10 cellular contexts compared by ENCODE assay signal in the genomic region with DNA sequence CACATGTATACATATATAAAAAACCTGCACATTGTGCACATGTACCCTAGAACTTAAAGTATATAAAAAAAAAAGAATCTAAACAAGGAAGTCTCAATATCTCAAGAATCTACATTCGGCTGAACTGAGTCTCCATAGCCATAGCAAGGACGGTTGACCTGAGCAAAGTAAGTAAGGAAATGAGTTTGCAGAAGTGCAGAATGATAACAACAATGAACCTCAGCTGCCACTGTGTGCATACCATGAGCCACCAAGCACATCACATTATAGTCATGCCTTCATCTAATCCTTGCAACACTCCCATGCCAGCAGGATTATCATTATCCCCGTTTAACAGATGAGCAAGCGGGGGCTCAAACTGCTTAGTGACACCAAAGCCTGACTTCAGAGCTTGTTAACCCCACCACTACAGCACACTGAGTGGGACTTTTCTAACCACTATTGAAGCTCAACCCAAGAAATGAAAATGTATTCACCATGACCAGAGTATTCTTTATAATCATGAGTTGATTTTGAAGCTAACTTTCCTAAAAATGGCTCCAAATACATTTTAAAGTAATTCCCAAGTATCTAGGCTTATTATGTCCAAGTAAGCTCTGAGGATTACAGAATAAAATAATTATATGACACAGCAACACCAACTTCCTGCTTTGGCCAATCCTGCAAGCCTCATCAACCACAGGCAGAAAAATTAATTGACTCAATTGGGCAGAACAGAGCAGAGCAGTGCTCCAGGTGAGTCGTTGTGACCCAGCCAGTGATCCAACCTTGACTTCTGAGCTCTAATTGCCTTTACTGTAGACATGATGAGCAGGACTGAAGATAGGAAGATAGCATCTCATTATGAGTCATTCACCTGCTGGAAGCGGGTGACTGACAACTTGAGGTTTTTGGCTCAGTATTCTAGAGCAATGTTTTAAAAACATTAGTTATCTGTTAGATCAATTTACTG. TPM values are rescaled to one million over a fixed set of nuclear protein-coding genes. Genes with fewer than 3 reads are reported as not detected.
DNase-seq lines count a peak whose midpoint lies in the region; ATAC-seq and TF ChIP-seq lines count a peak whose summit lies in the region.
"Had no signal": no experiment of that assay in that cellular context is flagged by ENCODE, and none has a peak within 500 bp of the region (broad histone marks: within the 10 kb centered on the region; RNA-seq: fewer than 3 reads in every experiment).

No MANE protein-coding gene starts in this region.

- TF ChIP-seq CTCF in heart left ventricle (IDR thresholded peaks at IDR 0.05) = no peak

- no peaks in the 10 kb centered on the region for H3K27me3 ChIP-seq in skeletal muscle satellite cell (ENCODE audit: control insufficient read depth, insufficient read depth, low read length)
- no peaks in the 10 kb centered on the region for H3K27me3 ChIP-seq in heart left ventricle

- H3K27ac Mint-ChIP-seq in activated CD4-positive, alpha-beta T cell treated with anti-CD3 and anti-CD28 coated beads, Interleukin-2, amount 10 ng/mL, durations not matched to agents 7 days and 5 days = no peak overlapping the region
- H3K27ac Mint-ChIP-seq: activated CD4-positive, alpha-beta memory T cell treated with anti-CD3 and anti-CD28 coated beads for 36 hours had no signal

- CTCF ChIA-PET in activated CD4-positive, alpha-beta T cell treated with anti-CD3 and anti-CD28 coated beads, Interleukin-2, amount 10 ng/mL, durations not matched to agents 7 days and 5 days (lab: Charles Lee) = interaction anchor here (0.7 to 0.9 kb wide), 2 partner anchors 12 to 50 kb away, joined by 3 to 7 read pairs; no protein-coding TSS in a partner anchor

- H3K27me3 Mint-ChIP-seq in activated CD4-positive, alpha-beta T cell treated with anti-CD3 and anti-CD28 coated beads, Interleukin-2, amount 10 ng/mL, durations not matched to agents 7 days and 5 days = peaks cover 7% of the 10 kb centered on the region

- ATAC-seq in HG03039 (IDR thresholded peaks at IDR 0.05; ENCODE audit: unreplicated experiment) (peak; percentile 67), heart left ventricle (no peak)

- no peaks in the 10 kb centered on the region for H3K36me3 Mint-ChIP-seq in activated CD4-positive, alpha-beta T cell treated with anti-CD3 and anti-CD28 coated beads, Interleukin-2, amount 10 ng/mL, durations not matched to agents 7 days and 5 days (ENCODE audit: low read depth)
- H3K36me3 Mint-ChIP-seq: activated CD4-positive, alpha-beta memory T cell treated with anti-CD3 and anti-CD28 coated beads for 36 hours had no signal

- peaks cover 3% of the 10 kb centered on the region for H3K9me3 Mint-ChIP-seq in activated CD4-positive, alpha-beta T cell treated with anti-CD3 and anti-CD28 coated beads, Interleukin-2, amount 10 ng/mL, durations not matched to agents 7 days and 5 days
- H3K9me3 Mint-ChIP-seq: activated CD4-positive, alpha-beta memory T cell treated with anti-CD3 and anti-CD28 coated beads for 36 hours had no signal

- H3K9ac ChIP-seq in skeletal muscle satellite cell (ENCODE audit: low read depth, low read length) = no peak overlapping the region

- DNase-seq in activated CD4-positive, alpha-beta T cell treated with anti-CD3 and anti-CD28 coated beads, Interleukin-2, amount 10 ng/mL, durations not matched to agents 7 days and 5 days = peak; percentile 9
- no peak for DNase-seq in activated CD4-positive, alpha-beta T cell treated with anti-CD3 and anti-CD28 coated beads for 48 hours
- DNase-seq in OCI-M1 (lab: John Stamatoyannopoulos, UW) = peak; percentile 34
- no peak for DNase-seq in heart left ventricle
- no peak for DNase-seq in effector CD4-positive, alpha-beta T cell
- no peak for DNase-seq in DMS79 treated with DMSO at 0.1 percent for 48 hours (lab: John Stamatoyannopoulos, UW)
- DNase-seq: activated CD4-positive, alpha-beta memory T cell treated with anti-CD3 and anti-CD28 coated beads for 36 hours; NCI-H510A treated with DMSO at 0.1 percent for 48 hours had no signal

- H3K4me3 Mint-ChIP-seq in activated CD4-positive, alpha-beta T cell treated with anti-CD3 and anti-CD28 coated beads, Interleukin-2, amount 10 ng/mL, durations not matched to agents 7 days and 5 days = no peak overlapping the region
- H3K4me3 Mint-ChIP-seq: activated CD4-positive, alpha-beta memory T cell treated with anti-CD3 and anti-CD28 coated beads for 36 hours had no signal

- H3K27ac ChIP-seq in heart left ventricle = no peak overlapping the region

- H3K4me3 ChIP-seq in skeletal muscle satellite cell (ENCODE audit: low read length) = no peak overlapping the region
- H3K4me3 ChIP-seq in heart left ventricle = no peak overlapping the region

- peaks cover 41% of the 10 kb centered on the region for H3K4me1 ChIP-seq in skeletal muscle satellite cell (ENCODE audit: control insufficient read depth, insufficient read depth, low read length)
- no peaks in the 10 kb centered on the region for H3K4me1 ChIP-seq in heart left ventricle

- TF ChIP-seq POLR2A in heart left ventricle (IDR thresholded peaks at IDR 0.05) = no peak

- H3K36me3 ChIP-seq in skeletal muscle satellite cell (ENCODE audit: insufficient read depth, low read length) (no peaks in the 10 kb centered on the region), heart left ventricle (no peaks in the 10 kb centered on the region)

- intact Hi-C loops in heart left ventricle (cut with DNase I) = no loop called here

- 77 to 85% (median 80%) methylated on average over 6 of the region's 6 CpGs for WGBS in heart left ventricle, 4 donors

- POLR2A ChIA-PET in activated CD4-positive, alpha-beta T cell treated with anti-CD3 and anti-CD28 coated beads, Interleukin-2, amount 10 ng/mL, durations not matched to agents 7 days and 5 days (lab: Charles Lee) = no interaction called here

- H3K4me2 ChIP-seq in skeletal muscle satellite cell (ENCODE audit: low read length) = peak overlapping the region; percentile 43

- H3K9me3 ChIP-seq in skeletal muscle satellite cell (replicated peaks; ENCODE audit: low read length) (no peaks in the 10 kb centered on the region), heart left ventricle (no peaks in the 10 kb centered on the region)

- peaks cover 10% of the 10 kb centered on the region for H3K4me1 Mint-ChIP-seq in activated CD4-positive, alpha-beta T cell treated with anti-CD3 and anti-CD28 coated beads, Interleukin-2, amount 10 ng/mL, durations not matched to agents 7 days and 5 days

RNA-seq across cellular contexts. Expression of gene IL12A, which starts 47.3 kb away (rescaled TPM):
- under 1 TPM in 1 of 2 experiments, not detected in 1; 0.17 TPM for total RNA-seq in activated CD4-positive, alpha-beta T cell treated with anti-CD3 and anti-CD28 coated beads, Interleukin-2, amount 10 ng/mL, durations not matched to agents 7 days and 5 days
- total RNA-seq in skeletal muscle satellite cell (2012; rRNA removed) = 1.1 and 1.5 TPM in 2 replicates
- total RNA-seq in heart left ventricle = 1 to 10 TPM in 3 of 9 donors, under 1 TPM in 6; 0.42 to 3.3 (median 0.56) TPM
- 1 to 10 TPM in 1 of 2 donors, under 1 TPM in 1; 0.57 to 1.1 TPM for polyA plus RNA-seq in heart left ventricle
- total RNA-seq: activated CD4-positive, alpha-beta memory T cell treated with anti-CD3 and anti-CD28 coated beads for 36 hours had no signal

Comparison
In these comparisons a context has a peak if more than half of its experiments do, and no peak if none do; other contexts are left out.
1. DNase-seq: peak in activated CD4-positive, alpha-beta T cell treated with anti-CD3 and anti-CD28 coated beads, Interleukin-2, amount 10 ng/mL, durations not matched to agents 7 days and 5 days (single experiment) and OCI-M1 (single experiment); none in activated CD4-positive, alpha-beta T cell treated with anti-CD3 and anti-CD28 coated beads for 48 hours (single experiment), heart left ventricle (0 of 5), effector CD4-positive, alpha-beta T cell (single experiment) and DMS79 treated with DMSO at 0.1 percent for 48 hours (single experiment).